ENCODE assay signal across 17 cellular contexts in the genomic region with DNA sequence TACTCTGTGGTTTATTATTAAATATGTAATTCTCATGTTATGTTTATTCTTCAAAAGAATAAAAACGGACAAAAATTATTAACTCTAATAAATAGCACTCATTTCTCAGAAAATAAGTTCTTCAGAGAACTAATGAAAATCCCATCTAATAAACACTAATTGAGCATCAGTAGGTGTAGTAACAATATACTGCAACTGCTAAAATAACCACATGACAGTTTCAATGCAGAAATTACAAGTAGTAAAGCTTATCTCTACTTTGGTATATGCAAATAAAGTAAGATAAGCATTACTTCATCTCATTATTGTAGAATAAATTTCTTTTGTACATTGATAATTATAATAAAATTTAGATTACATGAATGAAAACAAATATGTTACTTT. TPM values are rescaled to one million over a fixed set of nuclear protein-coding genes. Genes with fewer than 3 reads are reported as not detected.
DNase-seq lines count a peak whose midpoint lies in the region; ATAC-seq and TF ChIP-seq lines count a peak whose summit lies in the region.
"Had no signal": no experiment of that assay in that cellular context is flagged by ENCODE, and none has a peak within 500 bp of the region (broad histone marks: within the 10 kb centered on the region; RNA-seq: fewer than 3 reads in every experiment).

No MANE protein-coding gene starts in this region.

- no peak overlapping the region for H3K4me2 ChIP-seq in mesendoderm (ENCODE audit: low read length)

- no peaks in the 10 kb centered on the region for H3K4me1 Mint-ChIP-seq in T-helper 17 cell

- no peaks in the 10 kb centered on the region for H3K36me3 ChIP-seq in prostate gland
- no peaks in the 10 kb centered on the region for H3K36me3 ChIP-seq in mesendoderm (ENCODE audit: control insufficient read depth, insufficient read depth, low read length)
- H3K36me3 ChIP-seq: gastroesophageal sphincter, upper lobe of left lung, WERI-Rb-1 had no signal

- H2BK120ac ChIP-seq in mesendoderm (ENCODE audit: low read depth, low read length): no peak overlapping the region

- H3K36me3 Mint-ChIP-seq in T-helper 17 cell (ENCODE audit: low read depth): no peaks in the 10 kb centered on the region

- intact Hi-C loops in prostate gland (cut with DNase I): no loop called here

- no peak overlapping the region for H2BK15ac ChIP-seq in mesendoderm (replicated peaks; ENCODE audit: low read depth)

- H3K79me1 ChIP-seq in mesendoderm (ENCODE audit: low read length): no peaks in the 10 kb centered on the region

- H3K27ac ChIP-seq in prostate gland (no peak overlapping the region), mesendoderm (ENCODE audit: low read depth, low read length) (no peak overlapping the region)
- H3K27ac ChIP-seq: gastroesophageal sphincter, WERI-Rb-1 had no signal

- no peak overlapping the region for H4K5ac ChIP-seq in mesendoderm (ENCODE audit: low read length)

- no peak overlapping the region for H2BK5ac ChIP-seq in mesendoderm (ENCODE audit: low read length)

- no peak overlapping the region for H3K23ac ChIP-seq in mesendoderm (ENCODE audit: low read length)

- no peak overlapping the region for H3K27ac Mint-ChIP-seq in T-helper 17 cell

- DNase-seq in T-helper 17 cell: no peak
- DNase-seq in prostate gland (ENCODE audit: low spot score): no peak
- no peak for DNase-seq in mesendoderm
- DNase-seq: amniotic stem cell, dermis blood vessel endothelial cell, kidney glomerular epithelial cell, NCI-H1417, small intestine, WERI-Rb-1 had no signal

- H4K8ac ChIP-seq in mesendoderm (ENCODE audit: low read depth, low read length): no peak overlapping the region

- no peaks in the 10 kb centered on the region for H3K79me2 ChIP-seq in mesendoderm (ENCODE audit: control insufficient read depth, insufficient read depth, low read length)

- H3K4me1 ChIP-seq in prostate gland (replicated peaks): no peaks in the 10 kb centered on the region
- H3K4me1 ChIP-seq in mesendoderm (ENCODE audit: control insufficient read depth, low read depth, low read length): no peaks in the 10 kb centered on the region

- TF ChIP-seq CTCF in prostate gland (IDR thresholded peaks at IDR 0.05): no peak

- ATAC-seq in GM18861 (IDR thresholded peaks at IDR 0.05; ENCODE audit: unreplicated experiment) (peak; percentile 84), GM21447 (IDR thresholded peaks at IDR 0.05; ENCODE audit: unreplicated experiment) (peak; percentile 73), HG02973 (IDR thresholded peaks at IDR 0.05; ENCODE audit: unreplicated experiment) (peak; percentile 90), HG03558 (IDR thresholded peaks at IDR 0.05; ENCODE audit: extremely low read depth, unreplicated experiment) (peak; percentile 74), T-helper 17 cell (no peak), SK-N-SH treated with all-trans-retinoic acid at 6 μM for 48 hours (no peak)
- ATAC-seq: gastroesophageal sphincter had no signal

- no peaks in the 10 kb centered on the region for H3K27me3 Mint-ChIP-seq in T-helper 17 cell

- TF ChIP-seq POLR2A in prostate gland (IDR thresholded peaks at IDR 0.05): no peak

- no peak overlapping the region for H3K9ac ChIP-seq in mesendoderm (ENCODE audit: low read length)

- H3K56ac ChIP-seq in mesendoderm (ENCODE audit: low read length): no peak overlapping the region

- H3K27me3 ChIP-seq in prostate gland (replicated peaks; ENCODE audit: insufficient read depth) (no peaks in the 10 kb centered on the region), mesendoderm (ENCODE audit: insufficient read depth, low read length, poor library complexity) (no peaks in the 10 kb centered on the region)
- H3K27me3 ChIP-seq: gastroesophageal sphincter, upper lobe of left lung had no signal

- H3K4me3 ChIP-seq in prostate gland: no peak overlapping the region
- no peak overlapping the region for H3K4me3 ChIP-seq in mesendoderm (ENCODE audit: low read length)
- H3K4me3 ChIP-seq: gastroesophageal sphincter, upper lobe of left lung had no signal

- H3K18ac ChIP-seq in mesendoderm (ENCODE audit: low read length): no peak overlapping the region

- H3K9me3 ChIP-seq in T-helper 17 cell (ENCODE audit: control insufficient read depth, low read length, poor library complexity, severe bottlenecking) (no peaks in the 10 kb centered on the region), prostate gland (no peaks in the 10 kb centered on the region)
- H3K9me3 ChIP-seq: gastroesophageal sphincter, upper lobe of left lung had no signal

- H3K4me3 Mint-ChIP-seq in T-helper 17 cell: no peak overlapping the region
- H3K4me3 Mint-ChIP-seq: neural crest cell had no signal

- no peak overlapping the region for H2AK5ac ChIP-seq in mesendoderm (ENCODE audit: low read length)

- no peak overlapping the region for H3K4ac ChIP-seq in mesendoderm (ENCODE audit: low read depth, low read length)

- whole genome bisulfite sequencing in prostate gland: 58% methylated on average over 1 of the region's 1 CpG
- WGBS in mesendoderm (ENCODE audit: extremely low coverage, insufficient coverage, low lambda C conversion rate): no CpG with 5 or more reads among the region's 1 CpG

TF ChIP-seq in SK-N-SH treated with all-trans-retinoic acid at 6 μM for 48 hours, 23 proteins besides CTCF, POLR2A, EP300 and RAD21:
- TF ChIP-seq TCF4 (CRISPR knock-in tag; IDR thresholded peaks at IDR 0.05; ENCODE audit: borderline replicate concordance): no peak

RNA-seq across cellular contexts. Expression of a gene that starts 56.4 kb away (rescaled TPM):
- total RNA-seq in T-helper 17 cell: not detected
- 10 to 100 TPM in 1 of 2 donors, 1 to 10 TPM in 1; 6.5 to 10.2 TPM for total RNA-seq in prostate gland
- 23.1 TPM for polyA plus RNA-seq in mesendoderm (2013, experiment 1 of 2)
- 19.6 TPM for polyA plus RNA-seq in mesendoderm (2013, experiment 2 of 2)

Comparison
In these comparisons a context has a peak if more than half of its experiments do, and no peak if none do; other contexts are left out.
1. ATAC-seq: peak in GM18861 (single experiment), GM21447 (single experiment), HG02973 (single experiment) and HG03558 (single experiment); none in T-helper 17 cell (single experiment) and SK-N-SH treated with all-trans-retinoic acid at 6 μM for 48 hours (single experiment).
2. RNA of a gene that starts 56.4 kb away (total RNA-seq): 6.5 to 10.2 TPM in prostate gland; not detected in T-helper 17 cell; every median in the first group is over 4 times any median in the second.